In the genomic region with DNA sequence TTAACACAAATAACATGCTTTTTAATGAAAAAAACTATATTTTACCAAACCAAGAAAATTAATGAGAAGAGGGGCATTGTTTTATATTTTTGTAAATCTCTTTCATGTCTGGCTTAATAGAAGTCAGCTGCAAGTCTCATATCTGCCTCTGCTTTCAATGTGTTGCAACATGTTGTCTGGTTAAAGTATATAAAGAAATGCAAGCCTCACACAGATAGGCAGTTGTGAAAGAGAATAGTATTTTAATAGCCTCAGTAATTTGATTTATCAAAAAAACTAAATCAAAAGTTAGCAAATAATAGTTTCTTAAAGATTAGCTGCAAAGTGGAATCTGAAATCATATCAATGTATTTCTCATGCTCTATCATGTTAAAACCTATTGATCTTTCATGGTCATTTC, we compare ENCODE assay signal across 16 cellular contexts.
"Had no signal": no experiment of that assay in that cellular context is flagged by ENCODE, and none has a peak within 500 bp of the region (broad histone marks: within the 10 kb centered on the region; RNA-seq: fewer than 3 reads in every experiment).

No MANE protein-coding gene starts in this region.

- H3K4me3 ChIP-seq: cardiac muscle cell, gastroesophageal sphincter, heart right ventricle, lower lobe of right lung, right atrium auricular region, smooth muscle cell, suprapubic skin had no signal

- DNase-seq: activated CD4-positive, alpha-beta T cell treated with anti-CD3 and anti-CD28 coated beads for 1 hour; activated CD4-positive, alpha-beta T cell treated with anti-CD3 and anti-CD28 coated beads, Interleukin-2, amount 50 U/mL, for 48 hours; activated naive CD4-positive, alpha-beta T cell treated with Interleukin-2 at 50 U/mL for 16 hours; heart right ventricle; left colon; lower lobe of right lung; T-cell; T-helper 9 cell; trophoblast cell had no signal

- ATAC-seq: activated T-helper 17 cell treated with anti-CD3 and anti-CD28 coated beads, Interleukin-2, amount 50 U/mL, for 72 hours; esophagus mucosa; gastroesophageal sphincter; heart right ventricle; left colon; lower lobe of right lung; T-cell had no signal
